Comparison of ENCODE assay signal across 1 cellular context in genomic region chr14:36397357-36397756, GRCh38.
TF ChIP-seq lines count a peak whose summit lies in the region.

No MANE protein-coding gene starts in this region.

TF ChIP-seq in HepG2, 621 proteins besides CTCF, POLR2A, EP300 and RAD21 (continued from another document):
- TF ChIP-seq ZNF512B (CRISPR knock-in tag; IDR thresholded peaks at IDR 0.05; ENCODE audit: borderline replicate concordance) (no peak), MAFK (conservative IDR thresholded peaks at IDR 0.05 in 1 of 2, IDR thresholded peaks at IDR 0.05 in 1 of 2; ENCODE audit: low read length in 2 of 2) (no peak), CEBPB (IDR thresholded peaks at IDR 0.05; ENCODE audit: borderline replicate concordance, low read depth, low read length) (no peak), ELF1 (CRISPR knock-in tag; IDR thresholded peaks at IDR 0.05) (no peak), NRL (CRISPR knock-in tag; IDR thresholded peaks at IDR 0.05; ENCODE audit: borderline replicate concordance) (no peak), ZNF784 (CRISPR knock-in tag; IDR thresholded peaks at IDR 0.05; ENCODE audit: borderline replicate concordance) (no peak), HNRNPL (IDR thresholded peaks at IDR 0.05; ENCODE audit: low read depth, low read length) (no peak), PRDM4 (CRISPR knock-in tag; IDR thresholded peaks at IDR 0.05; ENCODE audit: borderline replicate concordance) (no peak), SIX1 (CRISPR knock-in tag; IDR thresholded peaks at IDR 0.05; ENCODE audit: borderline replicate concordance) (no peak), ZNF597 (CRISPR knock-in tag; IDR thresholded peaks at IDR 0.05) (no peak)
